ENCODE assay signal across 8 cellular contexts in the genomic region with DNA sequence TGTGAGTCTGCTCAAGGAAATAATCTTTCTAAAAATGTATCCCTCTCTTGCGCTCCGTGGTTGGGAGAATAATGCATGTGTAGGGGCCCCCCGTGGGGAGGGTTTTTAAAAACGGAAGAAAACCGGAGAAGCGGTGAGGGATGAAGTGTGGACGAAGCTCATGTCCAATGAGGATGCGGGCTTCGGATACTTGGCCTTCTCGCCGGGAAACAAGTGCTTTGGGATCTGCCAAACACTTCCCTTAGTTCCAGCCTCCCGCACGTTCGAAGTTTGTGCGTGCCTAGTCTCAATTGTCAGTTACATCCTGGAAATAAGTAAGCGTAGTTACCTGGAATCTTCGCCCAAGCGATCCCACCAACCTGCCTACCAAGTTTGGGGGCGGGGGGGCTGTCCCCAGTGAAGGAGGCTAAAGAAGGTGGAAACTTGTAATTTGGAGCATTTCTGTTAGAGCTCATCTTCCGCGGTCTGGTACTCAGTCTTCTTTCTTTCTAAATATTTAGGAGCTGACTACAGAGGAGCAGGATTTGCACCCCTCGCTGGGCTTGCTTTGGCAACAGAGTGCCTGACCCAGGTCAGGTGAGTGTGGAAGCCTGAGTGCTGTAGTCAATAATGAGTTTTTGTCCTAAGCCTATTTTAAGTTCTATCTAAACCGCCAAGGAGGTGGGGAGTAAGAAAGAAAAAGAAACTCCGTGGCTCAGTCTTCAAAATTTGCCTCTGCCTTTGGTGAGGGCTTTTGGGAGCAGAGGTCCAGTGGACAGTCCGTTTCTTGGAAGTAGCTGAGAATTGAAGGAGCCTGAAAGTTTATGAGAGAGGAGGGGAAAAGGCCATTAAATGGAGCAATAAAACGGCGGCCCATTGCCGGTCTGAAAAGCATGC. TPM values are rescaled to one million over a fixed set of nuclear protein-coding genes. Genes with fewer than 3 reads are reported as not detected.
DNase-seq lines count a peak whose midpoint lies in the region; ATAC-seq and TF ChIP-seq lines count a peak whose summit lies in the region.

No MANE protein-coding gene starts in this region.

- TF ChIP-seq EP300 in neural cell (conservative IDR thresholded peaks at IDR 0.05; ENCODE audit: poor library complexity, severe bottlenecking) = no peak

- no peaks in the 10 kb centered on the region for H3K79me2 ChIP-seq in neural cell (replicated peaks; ENCODE audit: insufficient read depth, low read length)

- H3K9me3 ChIP-seq in neural cell (ENCODE audit: low read length) = no peaks in the 10 kb centered on the region

- no peak overlapping the region for H2AFZ ChIP-seq in neural cell (ENCODE audit: low read depth, low read length)

- TF ChIP-seq CTCF in AG10803 (conservative IDR thresholded peaks at IDR 0.05; ENCODE audit: low read length) = no peak
- TF ChIP-seq CTCF in neural cell (IDR thresholded peaks at IDR 0.05; ENCODE audit: poor library complexity, severe bottlenecking) = no peak

- H3K27me3 ChIP-seq in neural cell (ENCODE audit: insufficient read depth, low read depth, low read length) = peaks cover 18% of the 10 kb centered on the region

- no peaks in the 10 kb centered on the region for H3K36me3 ChIP-seq in neural cell (ENCODE audit: insufficient read depth, low read length)

- CTCF ChIA-PET in HEK293T (lab: Yijun Ruan, JAX) = interaction anchor here (0.6 to 1.7 kb wide), 3 partner anchors 15 to 139 kb away, joined by 3 to 9 read pairs (median 4); no protein-coding TSS in a partner anchor
- CTCF ChIA-PET in activated CD4-positive, alpha-beta memory T cell treated with anti-CD3 and anti-CD28 coated beads, Interleukin-2, amount 10 ng/mL, durations not matched to agents 7 days and 5 days (lab: Charles Lee) = interaction anchor here (0.8 to 5.4 kb wide), 14 partner anchors 10 to 628 kb away, joined by 3 to 51 read pairs (median 6); partner anchors contain the start of gene SUMF1

- no peaks in the 10 kb centered on the region for H3F3A ChIP-seq in neural cell (ENCODE audit: insufficient read depth, low read length, poor library complexity, severe bottlenecking)

- POLR2A ChIA-PET in HEK293T (lab: Yijun Ruan, JAX) = interaction anchor here (0.8 to 3.0 kb wide), 15 partner anchors 8 to 143 kb away, joined by 3 to 17 read pairs (median 7); no protein-coding TSS in a partner anchor
- POLR2A ChIA-PET in activated CD4-positive, alpha-beta memory T cell treated with anti-CD3 and anti-CD28 coated beads, Interleukin-2, amount 10 ng/mL, durations not matched to agents 7 days and 5 days (lab: Charles Lee) = interaction anchor here (0.6 to 6.1 kb wide), 22 partner anchors 11 to 695 kb away, joined by 3 to 93 read pairs (median 8); partner anchors contain the start of genes EDEM1 and SUMF1

- H3K27me3 Mint-ChIP-seq in activated CD4-positive, alpha-beta memory T cell treated with anti-CD3 and anti-CD28 coated beads, Interleukin-2, amount 10 ng/mL, durations not matched to agents 7 days and 5 days = peaks cover 13% of the 10 kb centered on the region

- no peaks in the 10 kb centered on the region for H4K20me1 ChIP-seq in neural cell (ENCODE audit: insufficient read depth)

- peak overlapping the region; percentile 82 for H3K4me3 Mint-ChIP-seq in activated CD4-positive, alpha-beta memory T cell treated with anti-CD3 and anti-CD28 coated beads, Interleukin-2, amount 10 ng/mL, durations not matched to agents 7 days and 5 days

- H3K9ac ChIP-seq in neural cell (ENCODE audit: low read length) = no peak overlapping the region

- H3K27ac ChIP-seq in neural cell (ENCODE audit: low read length) = no peak overlapping the region

- TF ChIP-seq RAD21 in neural cell (conservative IDR thresholded peaks at IDR 0.05) = no peak

- H3K4me2 ChIP-seq in neural cell (ENCODE audit: low read length) = peak overlapping the region; percentile 76

- H3K27ac Mint-ChIP-seq in activated CD4-positive, alpha-beta memory T cell treated with anti-CD3 and anti-CD28 coated beads, Interleukin-2, amount 10 ng/mL, durations not matched to agents 7 days and 5 days = peak overlapping the region; percentile 65

- ATAC-seq in HG03469 (IDR thresholded peaks at IDR 0.05; ENCODE audit: unreplicated experiment) (no peak), GM19455 (IDR thresholded peaks at IDR 0.05; ENCODE audit: unreplicated experiment) (no peak)

- peak overlapping the region; percentile 87 for H3K4me3 ChIP-seq in AG10803 (ENCODE audit: low read length)
- H3K4me3 ChIP-seq in neural cell (ENCODE audit: low read length) = peak overlapping the region; percentile 76

- no peaks in the 10 kb centered on the region for H3K9me2 ChIP-seq in neural cell (ENCODE audit: insufficient read depth, low read length)

- peaks cover 34% of the 10 kb centered on the region for H3K4me1 Mint-ChIP-seq in activated CD4-positive, alpha-beta memory T cell treated with anti-CD3 and anti-CD28 coated beads, Interleukin-2, amount 10 ng/mL, durations not matched to agents 7 days and 5 days

- no peaks in the 10 kb centered on the region for H3K9me3 Mint-ChIP-seq in activated CD4-positive, alpha-beta memory T cell treated with anti-CD3 and anti-CD28 coated beads, Interleukin-2, amount 10 ng/mL, durations not matched to agents 7 days and 5 days

- H3K36me3 Mint-ChIP-seq in activated CD4-positive, alpha-beta memory T cell treated with anti-CD3 and anti-CD28 coated beads, Interleukin-2, amount 10 ng/mL, durations not matched to agents 7 days and 5 days (ENCODE audit: low read depth) = peaks cover 39% of the 10 kb centered on the region

- DNase-seq in AG10803 (ENCODE audit: low read depth) = peak; percentile 8
- DNase-seq in HEK293T (ENCODE audit: extremely low spot score) = peak; percentile 34
- DNase-seq in activated CD4-positive, alpha-beta memory T cell treated with anti-CD3 and anti-CD28 coated beads, Interleukin-2, amount 10 ng/mL, durations not matched to agents 7 days and 5 days = peak; percentile 24
- peak; percentile 9 for DNase-seq in fibroblast of gingiva (ENCODE audit: low read depth)
- DNase-seq in NCI-H1092 (lab: John Stamatoyannopoulos, UW) = no peak

TF ChIP-seq in HEK293T, 16 proteins besides CTCF, POLR2A, EP300 and RAD21:
- peak; percentile 58 for TF ChIP-seq L3MBTL2 (conservative IDR thresholded peaks at IDR 0.05)
- TF ChIP-seq LEF1 (IDR thresholded peaks at IDR 0.05; ENCODE audit: borderline replicate concordance) = no peak
- peak; percentile 52; the same call in 1 of the 2 replicates for TF ChIP-seq ZNF384 (IDR thresholded peaks at IDR 0.05)

TF ChIP-seq in neural cell, 6 proteins besides CTCF, POLR2A, EP300 and RAD21:
- no peak for TF ChIP-seq POLR2AphosphoS5 (IDR thresholded peaks at IDR 0.05)
- TF ChIP-seq SMC3 (conservative IDR thresholded peaks at IDR 0.05; ENCODE audit: poor library complexity) = no peak
- TF ChIP-seq TAF1 (IDR thresholded peaks at IDR 0.05; ENCODE audit: low read depth) = no peak
- TF ChIP-seq, protein P1, sequence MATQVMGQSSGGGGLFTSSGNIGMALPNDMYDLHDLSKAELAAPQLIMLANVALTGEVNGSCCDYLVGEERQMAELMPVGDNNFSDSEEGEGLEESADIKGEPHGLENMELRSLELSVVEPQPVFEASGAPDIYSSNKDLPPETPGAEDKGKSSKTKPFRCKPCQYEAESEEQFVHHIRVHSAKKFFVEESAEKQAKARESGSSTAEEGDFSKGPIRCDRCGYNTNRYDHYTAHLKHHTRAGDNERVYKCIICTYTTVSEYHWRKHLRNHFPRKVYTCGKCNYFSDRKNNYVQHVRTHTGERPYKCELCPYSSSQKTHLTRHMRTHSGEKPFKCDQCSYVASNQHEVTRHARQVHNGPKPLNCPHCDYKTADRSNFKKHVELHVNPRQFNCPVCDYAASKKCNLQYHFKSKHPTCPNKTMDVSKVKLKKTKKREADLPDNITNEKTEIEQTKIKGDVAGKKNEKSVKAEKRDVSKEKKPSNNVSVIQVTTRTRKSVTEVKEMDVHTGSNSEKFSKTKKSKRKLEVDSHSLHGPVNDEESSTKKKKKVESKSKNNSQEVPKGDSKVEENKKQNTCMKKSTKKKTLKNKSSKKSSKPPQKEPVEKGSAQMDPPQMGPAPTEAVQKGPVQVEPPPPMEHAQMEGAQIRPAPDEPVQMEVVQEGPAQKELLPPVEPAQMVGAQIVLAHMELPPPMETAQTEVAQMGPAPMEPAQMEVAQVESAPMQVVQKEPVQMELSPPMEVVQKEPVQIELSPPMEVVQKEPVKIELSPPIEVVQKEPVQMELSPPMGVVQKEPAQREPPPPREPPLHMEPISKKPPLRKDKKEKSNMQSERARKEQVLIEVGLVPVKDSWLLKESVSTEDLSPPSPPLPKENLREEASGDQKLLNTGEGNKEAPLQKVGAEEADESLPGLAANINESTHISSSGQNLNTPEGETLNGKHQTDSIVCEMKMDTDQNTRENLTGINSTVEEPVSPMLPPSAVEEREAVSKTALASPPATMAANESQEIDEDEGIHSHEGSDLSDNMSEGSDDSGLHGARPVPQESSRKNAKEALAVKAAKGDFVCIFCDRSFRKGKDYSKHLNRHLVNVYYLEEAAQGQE (IDR thresholded peaks at IDR 0.05; ENCODE audit: borderline replicate concordance) = no peak
- TF ChIP-seq MXI1 (conservative IDR thresholded peaks at IDR 0.05; ENCODE audit: poor library complexity, severe bottlenecking) = no peak
- no peak for TF ChIP-seq EZH2 (IDR thresholded peaks at IDR 0.05; ENCODE audit: borderline replicate concordance, insufficient read depth, low read length, poor library complexity, severe bottlenecking)
TF ChIP-seq in neural cell: peak in this region for 0.

RNA-seq across cellular contexts. Expression of gene ITPR1, which starts 1.0 kb away (rescaled TPM):
- 10 to 100 TPM; 59.6 to 64.3 TPM for total RNA-seq in activated CD4-positive, alpha-beta memory T cell treated with anti-CD3 and anti-CD28 coated beads, Interleukin-2, amount 10 ng/mL, durations not matched to agents 7 days and 5 days
- polyA plus RNA-seq in neural cell = 1.3 and 2.1 TPM in 2 replicates
- polyA minus RNA-seq in neural cell = 0.97 and 1.2 TPM in 2 replicates

RNA-seq across cellular contexts. Expression of gene SUMF1, which starts 27.1 kb away (rescaled TPM):
- total RNA-seq in activated CD4-positive, alpha-beta memory T cell treated with anti-CD3 and anti-CD28 coated beads, Interleukin-2, amount 10 ng/mL, durations not matched to agents 7 days and 5 days = 1 to 10 TPM; 7.1 to 7.3 TPM
- polyA plus RNA-seq in neural cell = 3.6 and 4.5 TPM in 2 replicates
- 14.8 and 21.2 TPM in 2 replicates for polyA minus RNA-seq in neural cell
